Comparison of ENCODE assay signal across 1 cellular context in genomic region chr7:148914208-148914777, GRCh38.
TF ChIP-seq lines count a peak whose summit lies in the region.

No MANE protein-coding gene starts in this region.

TF ChIP-seq in SK-N-SH, 30 proteins besides CTCF, POLR2A, EP300 and RAD21 (continued from another document):
- TF ChIP-seq REST (IDR thresholded peaks at IDR 0.05; ENCODE audit: low read depth, low read length) (peak; percentile 40; the same call in 1 of the 2 replicates), EZH2phosphoT487 (IDR thresholded peaks at IDR 0.05; ENCODE audit: borderline replicate concordance, low read depth) (no peak), POLR2AphosphoS5 (IDR thresholded peaks at IDR 0.05; ENCODE audit: low read depth, low read length) (peak; percentile 21; the same call in 1 of the 2 replicates), TCF12 (IDR thresholded peaks at IDR 0.05) (peak; percentile 82), FOXJ3 (CRISPR knock-in tag; IDR thresholded peaks at IDR 0.05) (no peak), MAX (IDR thresholded peaks at IDR 0.05; ENCODE audit: low read depth) (peak; percentile 47; the same call in 1 of the 2 replicates), GATA2 (CRISPR knock-in tag; IDR thresholded peaks at IDR 0.05) (no peak)
